In genomic region chr10:31927597-31928530, GRCh38 we compare ENCODE assay signal across 1 cellular context.
TF ChIP-seq lines count a peak whose summit lies in the region.

No MANE protein-coding gene starts in this region.

TF ChIP-seq in HEK293, 187 proteins besides CTCF, POLR2A, EP300 and RAD21 (continued from another document and continues in another):
- TF ChIP-seq HOXC10 (CRISPR knock-in tag; IDR thresholded peaks at IDR 0.05) (no peak), ZBTB8A (tag by site-specific recombination; IDR thresholded peaks at IDR 0.05) (peak; percentile 14), ZXDB (tag by site-specific recombination; IDR thresholded peaks at IDR 0.05) (peak; percentile 85), EGR2 (tag by site-specific recombination; IDR thresholded peaks at IDR 0.05; ENCODE audit: low read depth) (peak; percentile 86), HIC1 (tag by site-specific recombination; IDR thresholded peaks at IDR 0.05) (peak; percentile 70), KLF9 (tag by site-specific recombination; IDR thresholded peaks at IDR 0.05; ENCODE audit: low read depth) (peak; percentile 76), ZNF501 (tag by site-specific recombination; IDR thresholded peaks at IDR 0.05) (peak; percentile 43; the same call in 1 of the 2 replicates), ZNF404 (tag by site-specific recombination; IDR thresholded peaks at IDR 0.05) (no peak), ZNF624 (tag by site-specific recombination; IDR thresholded peaks at IDR 0.05) (no peak), ZNF239 (tag by site-specific recombination; IDR thresholded peaks at IDR 0.05) (0 out of 2 replicates have a peak, but pooled peaks have one; percentile 20), ZNF449 (tag by site-specific recombination; IDR thresholded peaks at IDR 0.05) (peak; percentile 20; the same call in 1 of the 2 replicates), ZEB2 (tag by site-specific recombination; IDR thresholded peaks at IDR 0.05) (peak; percentile 41; the same call in 1 of the 2 replicates), SP7 (tag by site-specific recombination; IDR thresholded peaks at IDR 0.05) (peak; percentile 52), ZNF223 (tag by site-specific recombination; IDR thresholded peaks at IDR 0.05) (no peak), SP3 (tag by site-specific recombination; IDR thresholded peaks at IDR 0.05) (peak; percentile 74), ZBTB21 (tag by site-specific recombination; IDR thresholded peaks at IDR 0.05) (no peak), ZNF658 (tag by site-specific recombination; IDR thresholded peaks at IDR 0.05) (no peak), ZIC2 (tag by site-specific recombination; IDR thresholded peaks at IDR 0.05) (peak; percentile 78), ZNF529 (tag by site-specific recombination; IDR thresholded peaks at IDR 0.05; ENCODE audit: insufficient replicate concordance) (no peak), ZNF398 (tag by site-specific recombination; IDR thresholded peaks at IDR 0.05) (peak; percentile 57), ZBTB1 (tag by site-specific recombination; IDR thresholded peaks at IDR 0.05) (peak; percentile 77; the same call in 1 of the 2 replicates), KLF17 (tag by site-specific recombination; IDR thresholded peaks at IDR 0.05) (peak; percentile 76; the same call in 1 of the 2 replicates), PATZ1 (tag by site-specific recombination; IDR thresholded peaks at IDR 0.05) (peak; percentile 73), ZNF280D (tag by site-specific recombination; IDR thresholded peaks at IDR 0.05) (no peak), ZBTB20 (tag by site-specific recombination; IDR thresholded peaks at IDR 0.05) (peak; percentile 30; the same call in 1 of the 2 replicates), ZNF155 (tag by site-specific recombination; IDR thresholded peaks at IDR 0.05) (no peak), MYNN (tag by site-specific recombination; IDR thresholded peaks at IDR 0.05; ENCODE audit: borderline replicate concordance) (0 out of 2 replicates have a peak, but pooled peaks have one; percentile 2), HOXD13 (CRISPR knock-in tag; IDR thresholded peaks at IDR 0.05; ENCODE audit: borderline replicate concordance) (no peak), PRDM10 (tag by site-specific recombination; IDR thresholded peaks at IDR 0.05) (0 out of 2 replicates have a peak, but pooled peaks have one; percentile 10), ZNF692 (tag by site-specific recombination; IDR thresholded peaks at IDR 0.05) (peak; percentile 94), ZBTB26 (tag by site-specific recombination; optimal IDR thresholded peaks at IDR 0.05) (peak; percentile 99), KLF7 (tag by site-specific recombination; IDR thresholded peaks at IDR 0.05; ENCODE audit: borderline replicate concordance) (peak; percentile 65; the same call in 1 of the 2 replicates), ZNF341 (tag by site-specific recombination; IDR thresholded peaks at IDR 0.05; ENCODE audit: low read depth) (peak; percentile 86), ZNF335 (tag by site-specific recombination; conservative IDR thresholded peaks at IDR 0.05) (peak; percentile 48), ZNF423 (tag by site-specific recombination; IDR thresholded peaks at IDR 0.05) (peak; percentile 86), ZNF677 (tag by site-specific recombination; IDR thresholded peaks at IDR 0.05) (no peak), BCL11A (tag by site-specific recombination; IDR thresholded peaks at IDR 0.05; ENCODE audit: low read depth) (peak; percentile 25; the same call in 1 of the 2 replicates), ZNF48 (tag by site-specific recombination; IDR thresholded peaks at IDR 0.05) (no peak), ZBTB7A (tag by site-specific recombination; IDR thresholded peaks at IDR 0.05; ENCODE audit: low read depth) (no peak), ZNF488 (tag by site-specific recombination; IDR thresholded peaks at IDR 0.05) (no peak), ZNF274 (IDR thresholded peaks at IDR 0.05; ENCODE audit: low read length) (no peak), ZNF274 (tag by site-specific recombination; IDR thresholded peaks at IDR 0.05; ENCODE audit: borderline replicate concordance) (no peak), WT1 (tag by site-specific recombination; IDR thresholded peaks at IDR 0.05) (peak; percentile 54; the same call in 1 of the 2 replicates)
